Comparison of ENCODE assay signal across 3 cellular contexts in the genomic region with DNA sequence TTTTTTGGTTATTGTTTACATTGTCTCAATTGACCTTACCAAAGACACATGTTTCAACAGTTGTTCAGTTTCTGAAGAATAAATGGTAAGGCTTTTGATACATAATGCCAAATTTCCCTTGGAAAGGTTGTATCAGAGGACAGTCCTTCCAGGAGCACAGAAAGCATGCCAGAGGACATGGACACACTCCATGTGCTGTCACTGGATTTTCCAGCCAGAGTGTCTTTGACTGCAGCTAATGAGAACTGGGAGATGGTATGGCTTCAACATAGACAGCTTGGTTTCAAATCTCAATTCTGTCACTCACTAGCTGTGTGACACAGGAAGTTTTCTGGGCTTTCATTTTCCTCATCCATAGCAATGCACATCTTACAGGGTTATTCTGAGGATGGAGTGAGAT.
TF ChIP-seq lines count a peak whose summit lies in the region.

No MANE protein-coding gene starts in this region.

TF ChIP-seq in A549, 52 proteins besides CTCF, POLR2A, EP300 and RAD21 (continues in another document):
- no peak for TF ChIP-seq MYC (IDR thresholded peaks at IDR 0.05; ENCODE audit: borderline replicate concordance, low read length)
- TF ChIP-seq, protein P1, sequence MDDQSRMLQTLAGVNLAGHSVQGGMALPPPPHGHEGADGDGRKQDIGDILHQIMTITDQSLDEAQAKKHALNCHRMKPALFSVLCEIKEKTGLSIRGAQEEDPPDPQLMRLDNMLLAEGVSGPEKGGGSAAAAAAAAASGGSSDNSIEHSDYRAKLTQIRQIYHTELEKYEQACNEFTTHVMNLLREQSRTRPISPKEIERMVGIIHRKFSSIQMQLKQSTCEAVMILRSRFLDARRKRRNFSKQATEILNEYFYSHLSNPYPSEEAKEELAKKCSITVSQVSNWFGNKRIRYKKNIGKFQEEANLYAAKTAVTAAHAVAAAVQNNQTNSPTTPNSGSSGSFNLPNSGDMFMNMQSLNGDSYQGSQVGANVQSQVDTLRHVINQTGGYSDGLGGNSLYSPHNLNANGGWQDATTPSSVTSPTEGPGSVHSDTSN (IDR thresholded peaks at IDR 0.05), result no peak
- TF ChIP-seq EHMT2 (IDR thresholded peaks at IDR 0.05; ENCODE audit: low read depth), result no peak
- TF ChIP-seq FOSL2 (IDR thresholded peaks at IDR 0.05), result no peak
- no peak for TF ChIP-seq FOSL2 (CRISPR knock-in tag; IDR thresholded peaks at IDR 0.05)
- no peak for TF ChIP-seq CEBPB (IDR thresholded peaks at IDR 0.05)
- no peak for TF ChIP-seq SMC3 (IDR thresholded peaks at IDR 0.05)
- no peak for TF ChIP-seq ZFP36 (IDR thresholded peaks at IDR 0.05; ENCODE audit: borderline replicate concordance, partially characterized antibody)
- TF ChIP-seq MAX (IDR thresholded peaks at IDR 0.05), result no peak
- TF ChIP-seq FOSB (CRISPR knock-in tag; IDR thresholded peaks at IDR 0.05), result no peak
- TF ChIP-seq, protein P2, sequence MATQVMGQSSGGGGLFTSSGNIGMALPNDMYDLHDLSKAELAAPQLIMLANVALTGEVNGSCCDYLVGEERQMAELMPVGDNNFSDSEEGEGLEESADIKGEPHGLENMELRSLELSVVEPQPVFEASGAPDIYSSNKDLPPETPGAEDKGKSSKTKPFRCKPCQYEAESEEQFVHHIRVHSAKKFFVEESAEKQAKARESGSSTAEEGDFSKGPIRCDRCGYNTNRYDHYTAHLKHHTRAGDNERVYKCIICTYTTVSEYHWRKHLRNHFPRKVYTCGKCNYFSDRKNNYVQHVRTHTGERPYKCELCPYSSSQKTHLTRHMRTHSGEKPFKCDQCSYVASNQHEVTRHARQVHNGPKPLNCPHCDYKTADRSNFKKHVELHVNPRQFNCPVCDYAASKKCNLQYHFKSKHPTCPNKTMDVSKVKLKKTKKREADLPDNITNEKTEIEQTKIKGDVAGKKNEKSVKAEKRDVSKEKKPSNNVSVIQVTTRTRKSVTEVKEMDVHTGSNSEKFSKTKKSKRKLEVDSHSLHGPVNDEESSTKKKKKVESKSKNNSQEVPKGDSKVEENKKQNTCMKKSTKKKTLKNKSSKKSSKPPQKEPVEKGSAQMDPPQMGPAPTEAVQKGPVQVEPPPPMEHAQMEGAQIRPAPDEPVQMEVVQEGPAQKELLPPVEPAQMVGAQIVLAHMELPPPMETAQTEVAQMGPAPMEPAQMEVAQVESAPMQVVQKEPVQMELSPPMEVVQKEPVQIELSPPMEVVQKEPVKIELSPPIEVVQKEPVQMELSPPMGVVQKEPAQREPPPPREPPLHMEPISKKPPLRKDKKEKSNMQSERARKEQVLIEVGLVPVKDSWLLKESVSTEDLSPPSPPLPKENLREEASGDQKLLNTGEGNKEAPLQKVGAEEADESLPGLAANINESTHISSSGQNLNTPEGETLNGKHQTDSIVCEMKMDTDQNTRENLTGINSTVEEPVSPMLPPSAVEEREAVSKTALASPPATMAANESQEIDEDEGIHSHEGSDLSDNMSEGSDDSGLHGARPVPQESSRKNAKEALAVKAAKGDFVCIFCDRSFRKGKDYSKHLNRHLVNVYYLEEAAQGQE (IDR thresholded peaks at IDR 0.05), result no peak
- TF ChIP-seq MAZ (IDR thresholded peaks at IDR 0.05; ENCODE audit: borderline replicate concordance, low read depth, low read length), result no peak
- TF ChIP-seq, protein P3, sequence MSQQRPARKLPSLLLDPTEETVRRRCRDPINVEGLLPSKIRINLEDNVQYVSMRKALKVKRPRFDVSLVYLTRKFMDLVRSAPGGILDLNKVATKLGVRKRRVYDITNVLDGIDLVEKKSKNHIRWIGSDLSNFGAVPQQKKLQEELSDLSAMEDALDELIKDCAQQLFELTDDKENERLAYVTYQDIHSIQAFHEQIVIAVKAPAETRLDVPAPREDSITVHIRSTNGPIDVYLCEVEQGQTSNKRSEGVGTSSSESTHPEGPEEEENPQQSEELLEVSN (IDR thresholded peaks at IDR 0.05; ENCODE audit: borderline replicate concordance, low read depth), result no peak
- no peak for TF ChIP-seq NFE2L2 (conservative IDR thresholded peaks at IDR 0.05; ENCODE audit: low read length)
- TF ChIP-seq TP53 (CRISPR knock-in tag; IDR thresholded peaks at IDR 0.05), result no peak
- TF ChIP-seq RARB (CRISPR knock-in tag; IDR thresholded peaks at IDR 0.05), result no peak
- TF ChIP-seq CHD4 (IDR thresholded peaks at IDR 0.05; ENCODE audit: borderline replicate concordance), result no peak
- TF ChIP-seq BHLHE40 (IDR thresholded peaks at IDR 0.05; ENCODE audit: low read depth, low read length), result no peak
- no peak for TF ChIP-seq CHD2 (IDR thresholded peaks at IDR 0.05; ENCODE audit: low read length, partially characterized antibody)

TF ChIP-seq in GM23338, 12 proteins besides CTCF, POLR2A, EP300 and RAD21 (continues in another document):
- no peak for TF ChIP-seq POLR2AphosphoS5 (IDR thresholded peaks at IDR 0.05; ENCODE audit: low read depth)
- TF ChIP-seq ZNF114 (CRISPR knock-in tag; IDR thresholded peaks at IDR 0.05), result no peak
- no peak for TF ChIP-seq STAT1 (IDR thresholded peaks at IDR 0.05; ENCODE audit: unreplicated experiment)
- TF ChIP-seq NANOG (IDR thresholded peaks at IDR 0.05; ENCODE audit: borderline replicate concordance), result no peak
- TF ChIP-seq ZNF462 (CRISPR knock-in tag; IDR thresholded peaks at IDR 0.05), result no peak

TF ChIP-seq in H1, 55 proteins besides CTCF, POLR2A, EP300 and RAD21:
- TF ChIP-seq ZNF274 (IDR thresholded peaks at IDR 0.05; ENCODE audit: borderline replicate concordance, extremely low read depth, low read length), result no peak
- TF ChIP-seq SIN3A (conservative IDR thresholded peaks at IDR 0.05 in 1 of 2, IDR thresholded peaks at IDR 0.05 in 1 of 2; ENCODE audit: low read depth in 1 of 2, low read length in 2 of 2), result no peak
- no peak for TF ChIP-seq CBX8 (IDR thresholded peaks at IDR 0.05; ENCODE audit: borderline replicate concordance, low read depth, low read length)
- no peak for TF ChIP-seq BCL11A (IDR thresholded peaks at IDR 0.05; ENCODE audit: low read depth in 2 of 2, low read length in 2 of 2)
- TF ChIP-seq BACH1 (IDR thresholded peaks at IDR 0.05; ENCODE audit: low read length), result no peak
- no peak for TF ChIP-seq GTF2F1 (IDR thresholded peaks at IDR 0.05; ENCODE audit: borderline replicate concordance, low read depth, low read length)
TF ChIP-seq in H1: peak in this region for 0.
